In genomic region chr3:124886168-124887051, GRCh38 we compare ENCODE assay signal across 8 cellular contexts. TPM values are rescaled to one million over a fixed set of nuclear protein-coding genes. Genes with fewer than 3 reads are reported as not detected.
DNase-seq lines count a peak whose midpoint lies in the region; ATAC-seq and TF ChIP-seq lines count a peak whose summit lies in the region.

No MANE protein-coding gene starts in this region.

- H3K27me3 Mint-ChIP-seq in CD4-positive, alpha-beta T cell, result peaks cover 68% of the 10 kb centered on the region
- peaks cover 46% of the 10 kb centered on the region for H3K27me3 Mint-ChIP-seq in activated CD8-positive, alpha-beta T cell treated with anti-CD3 and anti-CD28 coated beads for 36 hours

- peak in 3 of 10 experiments; percentile 3 to 20 (median 9) for DNase-seq in CD4-positive, alpha-beta T cell
- peak; percentile 49 for DNase-seq in activated CD8-positive, alpha-beta T cell treated with anti-CD3 and anti-CD28 coated beads for 36 hours
- DNase-seq in epithelial cell of proximal tubule (ENCODE audit: low read depth), result no peak

- CTCF ChIA-PET in CD4-positive, alpha-beta T cell (lab: Charles Lee), result no interaction called here
- CTCF ChIA-PET in activated CD8-positive, alpha-beta T cell treated with anti-CD3 and anti-CD28 coated beads for 36 hours (lab: Charles Lee), result interaction anchor here (1.6 to 2.1 kb wide), 2 partner anchors 15 to 126 kb away, joined by 3 to 5 read pairs; no protein-coding TSS in a partner anchor

- ATAC-seq in CD4-positive, alpha-beta T cell (ENCODE audit: poor library complexity), result peak; percentile 65
- ATAC-seq in GM19452 (IDR thresholded peaks at IDR 0.05; ENCODE audit: unreplicated experiment), result peak; percentile 40
- peak; percentile 75 for ATAC-seq in activated CD8-positive, alpha-beta T cell treated with anti-CD3 and anti-CD28 coated beads for 36 hours
- ATAC-seq in HG02973 (IDR thresholded peaks at IDR 0.05; ENCODE audit: unreplicated experiment), result no peak

- H3K36me3 Mint-ChIP-seq in CD4-positive, alpha-beta T cell (ENCODE audit: low read depth), result no peaks in the 10 kb centered on the region
- no peaks in the 10 kb centered on the region for H3K36me3 Mint-ChIP-seq in activated CD8-positive, alpha-beta T cell treated with anti-CD3 and anti-CD28 coated beads for 36 hours (ENCODE audit: low read depth)

- H3K9me3 Mint-ChIP-seq in CD4-positive, alpha-beta T cell, result no peaks in the 10 kb centered on the region
- no peaks in the 10 kb centered on the region for H3K9me3 Mint-ChIP-seq in activated CD8-positive, alpha-beta T cell treated with anti-CD3 and anti-CD28 coated beads for 36 hours

- H3K36me3 ChIP-seq in HUES48 (ENCODE audit: control insufficient read depth, insufficient read depth, low read length), result no peaks in the 10 kb centered on the region
- no peaks in the 10 kb centered on the region for H3K36me3 ChIP-seq in mucosa of stomach (ENCODE audit: control insufficient read depth, insufficient read depth, low read length)
- peaks cover 0 to 5% (median 0%) of the 10 kb centered on the region in 5 donors for H3K36me3 ChIP-seq in subcutaneous abdominal adipose tissue (ENCODE audit: control insufficient read depth in 5 of 5, insufficient read depth in 5 of 5, low read length in 5 of 5)

- H3K4me1 Mint-ChIP-seq in CD4-positive, alpha-beta T cell (ENCODE audit: low read depth), result peaks cover 4% of the 10 kb centered on the region
- peaks cover 7% of the 10 kb centered on the region for H3K4me1 Mint-ChIP-seq in activated CD8-positive, alpha-beta T cell treated with anti-CD3 and anti-CD28 coated beads for 36 hours (ENCODE audit: low read depth)

- peaks cover 60% of the 10 kb centered on the region for H3K4me1 ChIP-seq in HUES48 (ENCODE audit: control insufficient read depth, insufficient read depth, low read length)
- H3K4me1 ChIP-seq in mucosa of stomach (ENCODE audit: control insufficient read depth, insufficient read depth, low read length), result peaks cover 14% of the 10 kb centered on the region
- peaks cover 4 to 49% (median 46%) of the 10 kb centered on the region in 5 donors for H3K4me1 ChIP-seq in subcutaneous abdominal adipose tissue (ENCODE audit: control insufficient read depth in 5 of 5, insufficient read depth in 5 of 5, low read length in 5 of 5)

- intact Hi-C loops in CD4-positive, alpha-beta T cell (cut with DNase I, micrococcal nuclease), result no loop called here
- intact Hi-C loops in activated CD8-positive, alpha-beta T cell treated with anti-CD3 and anti-CD28 coated beads for 36 hours (cut with micrococcal nuclease), result no loop called here

- POLR2A ChIA-PET in CD4-positive, alpha-beta T cell (lab: Charles Lee), result interaction anchor here (1.8 kb wide), 1 partner anchor 51 kb away, joined by 4 read pairs; no protein-coding TSS in a partner anchor
- POLR2A ChIA-PET in activated CD8-positive, alpha-beta T cell treated with anti-CD3 and anti-CD28 coated beads for 36 hours (lab: Charles Lee), result no interaction called here

- H3K4me3 ChIP-seq in HUES48 (ENCODE audit: low read depth, low read length), result peak overlapping the region; percentile 79
- peak overlapping the region; percentile 80 for H3K4me3 ChIP-seq in epithelial cell of proximal tubule (ENCODE audit: low read depth, low read length)
- no peak overlapping the region for H3K4me3 ChIP-seq in mucosa of stomach (ENCODE audit: low read length)
- H3K4me3 ChIP-seq in subcutaneous abdominal adipose tissue (ENCODE audit: low read depth in 1 of 5, low read length in 5 of 5), result peak overlapping the region; percentile 76 to 83 (median 80)

- no peak for TF ChIP-seq CTCF in CD4-positive, alpha-beta T cell (IDR thresholded peaks at IDR 0.05)
- no peak for TF ChIP-seq CTCF in activated CD8-positive, alpha-beta T cell treated with anti-CD3 and anti-CD28 coated beads for 36 hours (IDR thresholded peaks at IDR 0.05)
- TF ChIP-seq CTCF in epithelial cell of proximal tubule (conservative IDR thresholded peaks at IDR 0.05; ENCODE audit: low read depth, low read length), result no peak

- H3K9ac ChIP-seq in HUES48 (ENCODE audit: low read depth, low read length) (peak overlapping the region; percentile 68), mucosa of stomach (ENCODE audit: low read length) (peak overlapping the region; percentile 64), subcutaneous abdominal adipose tissue (ENCODE audit: low read length in 5 of 5) (peak overlapping the region; percentile 69 to 84 (median 71))

- no peak overlapping the region for H3K27ac Mint-ChIP-seq in CD4-positive, alpha-beta T cell
- no peak overlapping the region for H3K27ac Mint-ChIP-seq in activated CD8-positive, alpha-beta T cell treated with anti-CD3 and anti-CD28 coated beads for 36 hours

- no peaks in the 10 kb centered on the region for H3K9me3 ChIP-seq in CD4-positive, alpha-beta T cell (ENCODE audit: control insufficient read depth, low read length)
- H3K9me3 ChIP-seq in HUES48 (ENCODE audit: control insufficient read depth, insufficient read depth, low read length) (no peaks in the 10 kb centered on the region), mucosa of stomach (ENCODE audit: control insufficient read depth, low read length) (no peaks in the 10 kb centered on the region), subcutaneous abdominal adipose tissue (ENCODE audit: control insufficient read depth in 5 of 5, low read length in 5 of 5) (no peaks in the 10 kb centered on the region)

- peak overlapping the region; percentile 81 for H3K4me3 Mint-ChIP-seq in CD4-positive, alpha-beta T cell
- H3K4me3 Mint-ChIP-seq in activated CD8-positive, alpha-beta T cell treated with anti-CD3 and anti-CD28 coated beads for 36 hours, result peak overlapping the region; percentile 30

- H3K27me3 ChIP-seq in CD4-positive, alpha-beta T cell (ENCODE audit: control insufficient read depth, insufficient read depth, low read length), result peaks cover 52% of the 10 kb centered on the region
- H3K27me3 ChIP-seq in HUES48 (ENCODE audit: control insufficient read depth, insufficient read depth, low read length) (no peaks in the 10 kb centered on the region), mucosa of stomach (ENCODE audit: control insufficient read depth, insufficient read depth, low read length) (no peaks in the 10 kb centered on the region), subcutaneous abdominal adipose tissue (ENCODE audit: control insufficient read depth in 5 of 5, insufficient read depth in 4 of 5, low read length in 5 of 5) (no peaks in the 10 kb centered on the region)

- no peak overlapping the region for H3K27ac ChIP-seq in CD4-positive, alpha-beta T cell (ENCODE audit: low read depth, low read length)
- peak overlapping the region; percentile 94 for H3K27ac ChIP-seq in HUES48 (ENCODE audit: low read depth, low read length)
- H3K27ac ChIP-seq in subcutaneous abdominal adipose tissue (ENCODE audit: low read depth, low read length), result peak overlapping the region; percentile 93

RNA-seq across cellular contexts. Expression of gene ITGB5, which starts 0.8 kb away (rescaled TPM):
- under 1 TPM; 0.47 to 0.85 TPM for total RNA-seq in CD4-positive, alpha-beta T cell
- 1 to 10 TPM in 1 of 2 experiments, under 1 TPM in 1; 0.41 to 1.1 TPM for total RNA-seq in activated CD8-positive, alpha-beta T cell treated with anti-CD3 and anti-CD28 coated beads for 36 hours
- 129 and 141 TPM in 2 replicates for total RNA-seq in epithelial cell of proximal tubule

RNA-seq across cellular contexts. Expression of gene MUC13, which starts 48.1 kb away (rescaled TPM):
- under 1 TPM in 1 of 2 experiments, not detected in 1; 0.47 TPM for total RNA-seq in CD4-positive, alpha-beta T cell
- total RNA-seq in activated CD8-positive, alpha-beta T cell treated with anti-CD3 and anti-CD28 coated beads for 36 hours, result not detected
- total RNA-seq in epithelial cell of proximal tubule, result not detected in 2 replicates

Comparison
In these comparisons a context has a peak if more than half of its experiments do, and no peak if none do; other contexts are left out.
1. RNA of gene ITGB5, which starts 0.8 kb away (total RNA-seq): 129 to 141 TPM in epithelial cell of proximal tubule; 0.41 to 1.1 TPM in activated CD8-positive, alpha-beta T cell treated with anti-CD3 and anti-CD28 coated beads for 36 hours and 0.47 to 0.85 TPM in CD4-positive, alpha-beta T cell; every median in the first group is over 10 times any median in the second.
2. Peak in every context shown above with its lines, with median percentiles within 50 percentile points of each other: H3K9ac ChIP-seq.